ENCODE assay signal across 26 cellular contexts in the genomic region with DNA sequence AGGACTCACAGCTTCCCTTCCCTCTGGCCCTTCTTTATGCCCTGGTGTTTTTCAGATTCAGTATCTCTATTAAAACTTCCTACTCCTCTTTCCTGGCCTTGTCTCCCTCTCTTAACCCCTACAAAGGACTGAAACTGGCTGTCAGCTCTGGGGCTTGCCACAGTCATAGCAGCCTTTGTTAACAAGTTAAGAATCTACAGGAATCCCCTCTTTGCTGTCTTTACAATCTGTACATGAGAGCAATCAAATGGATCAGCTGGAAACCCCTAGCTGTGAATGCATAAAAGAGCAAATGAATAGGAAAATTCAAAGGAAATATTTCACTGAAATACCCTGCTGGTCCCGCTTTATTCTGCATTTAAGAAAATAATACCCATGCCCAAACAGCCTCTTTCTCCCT.
A peak's percentile ranks its signal among the peaks of the same experiment; 100 is the strongest.
DNase-seq lines count a peak whose midpoint lies in the region; ATAC-seq lines count a peak whose summit lies in the region.
"Had no signal": no experiment of that assay in that cellular context is flagged by ENCODE, and none has a peak within 500 bp of the region (broad histone marks: within the 10 kb centered on the region; RNA-seq: fewer than 3 reads in every experiment).

No MANE protein-coding gene starts in this region.

- H3K27me3 ChIP-seq in ectodermal cell (ENCODE audit: control insufficient read depth, insufficient read depth, low read length, poor library complexity, severe bottlenecking): peaks cover 26% of the 10 kb centered on the region
- H3K27me3 ChIP-seq in neuronal stem cell (ENCODE audit: control insufficient read depth in 3 of 3, insufficient read depth in 3 of 3, low read depth in 1 of 3, low read length in 3 of 3): peaks cover 0 to 76% (median 28%) of the 10 kb centered on the region in 3 experiments
- H3K27me3 ChIP-seq: SJCRH30 had no signal

- no peak overlapping the region for H2BK120ac ChIP-seq in neuronal stem cell (ENCODE audit: low read depth, low read length)

- H3K23ac ChIP-seq in neuronal stem cell (ENCODE audit: low read depth, low read length, poor library complexity): no peak overlapping the region

- H3K9me3 ChIP-seq in ectodermal cell (ENCODE audit: control insufficient read depth, low read length): no peaks in the 10 kb centered on the region
- H3K9me3 ChIP-seq in neuronal stem cell (replicated peaks in 1 of 2; ENCODE audit: control insufficient read depth in 2 of 2, insufficient read depth in 1 of 2, low read depth in 1 of 2, low read length in 2 of 2): no peaks in the 10 kb centered on the region
- H3K9me3 ChIP-seq: A549, Caco-2, SJCRH30 had no signal

- H3K14ac ChIP-seq in neuronal stem cell (ENCODE audit: low read length): no peak overlapping the region

- no peak overlapping the region for H2BK15ac ChIP-seq in neuronal stem cell (ENCODE audit: low read length)

- no peak overlapping the region for H3K18ac ChIP-seq in neuronal stem cell (ENCODE audit: low read length)

- no peak overlapping the region for H4K91ac ChIP-seq in neuronal stem cell (ENCODE audit: low read depth, low read length, poor library complexity)

- H3K79me1 ChIP-seq in neuronal stem cell (ENCODE audit: low read depth, low read length): no peaks in the 10 kb centered on the region

- H3K4me1 ChIP-seq in ectodermal cell (ENCODE audit: control insufficient read depth, insufficient read depth, low read length) (peaks cover 19% of the 10 kb centered on the region), neuronal stem cell (ENCODE audit: control insufficient read depth in 2 of 2, insufficient read depth in 1 of 2, low read depth in 1 of 2, low read length in 2 of 2) (peaks cover 2 to 11% of the 10 kb centered on the region in 2 donors)
- H3K4me1 ChIP-seq: A549, Caco-2, SJCRH30 had no signal

- peak overlapping the region; percentile 21 for H2AFZ ChIP-seq in neuronal stem cell (ENCODE audit: low read length)

- H3K36me3 ChIP-seq in ectodermal cell (ENCODE audit: control insufficient read depth, insufficient read depth, low read length) (no peaks in the 10 kb centered on the region), neuronal stem cell (replicated peaks in 1 of 2; ENCODE audit: control insufficient read depth in 2 of 2, insufficient read depth in 2 of 2, low read length in 2 of 2) (no peaks in the 10 kb centered on the region)
- H3K36me3 ChIP-seq: SJCRH30 had no signal

- no peak overlapping the region for H3K9ac ChIP-seq in neuronal stem cell (ENCODE audit: low read depth, low read length, poor library complexity)
- H3K9ac ChIP-seq: KMS-11 had no signal

- 71 to 82% methylated on average over 1 of the region's 1 CpG for WGBS in ectodermal cell, 2 experiments
- no CpG with 5 or more reads among the region's 1 CpG for WGBS in neuronal stem cell (ENCODE audit: extremely low coverage in 2 of 2, insufficient read length in 2 of 2, insufficient replicate concordance in 1 of 2), 2 donors

- H3K4me3 ChIP-seq in ectodermal cell (ENCODE audit: insufficient read depth, low read depth, low read length) (no peak overlapping the region), neuronal stem cell (ENCODE audit: low read length in 2 of 2) (no peak overlapping the region)
- H3K4me3 ChIP-seq: A549, SJCRH30 had no signal

- H2BK12ac ChIP-seq in neuronal stem cell (ENCODE audit: low read length): no peak overlapping the region

- no peak overlapping the region for H4K8ac ChIP-seq in neuronal stem cell (ENCODE audit: low read depth, low read length)

- H3K4me2 ChIP-seq in neuronal stem cell (ENCODE audit: insufficient read depth, low read length, poor library complexity, severe bottlenecking): no peak overlapping the region
- H3K4me2 ChIP-seq: A549, KMS-11 had no signal

- H3K4ac ChIP-seq in neuronal stem cell (ENCODE audit: low read length): no peak overlapping the region

- H2BK5ac ChIP-seq in neuronal stem cell (ENCODE audit: low read length): no peak overlapping the region

- H2AK5ac ChIP-seq in neuronal stem cell (ENCODE audit: low read depth, low read length): no peak overlapping the region

- DNase-seq in neuronal stem cell (ENCODE audit: low spot score): no peak
- DNase-seq in activated CD8-positive, alpha-beta memory T cell treated with anti-CD3 and anti-CD28 coated beads, Interleukin-2, amount 50 U/mL, for 48 hours: no peak
- DNase-seq in RKO (ENCODE audit: low spot score): no peak
- DNase-seq: C1 segment of cervical spinal cord; Caco-2; CD8-positive, alpha-beta T cell; DMS 273 treated with DMSO at 0.1 percent for 48 hours; DMS79; EL; GDM1; H9; MM.1S; NCI-H1694 treated with DMSO at 0.1 percent for 48 hours; NCI-H2171 treated with DMSO at 0.1 percent for 48 hours; NCI-H345; NCI-H524; NCI-H774; SJCRH30 had no signal

- peak; percentile 69 for ATAC-seq in GM18868 (IDR thresholded peaks at IDR 0.05; ENCODE audit: unreplicated experiment)
- peak; percentile 48 for ATAC-seq in HG03432 (IDR thresholded peaks at IDR 0.05; ENCODE audit: unreplicated experiment)
- ATAC-seq in GM21529 (IDR thresholded peaks at IDR 0.05; ENCODE audit: unreplicated experiment): no peak
- ATAC-seq: A549; CD8-positive, alpha-beta T cell; SK-N-SH treated with all-trans-retinoic acid at 6 μM for 48 hours had no signal

- H3K27ac ChIP-seq in ectodermal cell (ENCODE audit: insufficient read depth, low read depth, low read length, poor library complexity, severe bottlenecking) (peak overlapping the region; percentile 60), neuronal stem cell (replicated peaks; ENCODE audit: low read length) (no peak overlapping the region)
- H3K27ac ChIP-seq: A549, HL-60, KMS-11, SJCRH30 had no signal
